Comparison of ENCODE assay signal across 21 cellular contexts in genomic region chr10:110648743-110649651, GRCh38. TPM values are rescaled to one million over a fixed set of nuclear protein-coding genes. Genes with fewer than 3 reads are reported as not detected.
DNase-seq lines count a peak whose midpoint lies in the region; ATAC-seq, FAIRE-seq and TF ChIP-seq lines count a peak whose summit lies in the region.
"Had no signal": no experiment of that assay in that cellular context is flagged by ENCODE, and none has a peak within 500 bp of the region (broad histone marks: within the 10 kb centered on the region; RNA-seq: fewer than 3 reads in every experiment).

No MANE protein-coding gene starts in this region.

- peaks cover 97% of the 10 kb centered on the region for H3K79me2 ChIP-seq in K562 (ENCODE audit: control insufficient read depth, insufficient read depth, low read length)

- in situ Hi-C loops in IMR-90 (cut with MboI; ENCODE audit: low sequenced_read_pairs) (no loop called here), K562 (cut with MboI) (no loop called here)

- TF ChIP-seq POLR2A in IMR-90 (IDR thresholded peaks at IDR 0.05; ENCODE audit: low read depth, low read length) = no peak
- TF ChIP-seq POLR2A in K562 (conservative IDR thresholded peaks at IDR 0.05) = no peak

- POLR2A ChIA-PET in IMR-90 (lab: Charles Lee; ENCODE audit: unreplicated experiment) = no interaction called here
- POLR2A ChIA-PET in K562 (lab: Yijun Ruan, JAX) = interaction anchor here (0.6 to 2.3 kb wide), 7 partner anchors 10 to 144 kb away, joined by 3 to 18 read pairs (median 3); no protein-coding TSS in a partner anchor

- H3K9me3 ChIP-seq in IMR-90 (ENCODE audit: control insufficient read depth, insufficient read depth, low read length) = no peaks in the 10 kb centered on the region
- H3K9me3 ChIP-seq in K562 (replicated peaks; ENCODE audit: control insufficient read depth, insufficient read depth, low read depth, low read length) = no peaks in the 10 kb centered on the region
- H3K9me3 ChIP-seq: left lung had no signal

- no peak for TF ChIP-seq EP300 in K562 (IDR thresholded peaks at IDR 0.05; ENCODE audit: low read length)

- H3K4me1 ChIP-seq in IMR-90 (ENCODE audit: control insufficient read depth, insufficient read depth, low read length) (peaks cover 2% of the 10 kb centered on the region; the same call in 1 of the 2 replicates), K562 (replicated peaks in 1 of 2; ENCODE audit: control insufficient read depth in 2 of 2, insufficient read depth in 2 of 2, low read length in 2 of 2) (peaks cover 11 to 24% of the 10 kb centered on the region in 2 experiments)

- ATAC-seq in IMR-90 (ENCODE audit: low read depth) (no peak), K562 (no peak)
- ATAC-seq: left lung had no signal

- no peak overlapping the region for H3K4ac ChIP-seq in IMR-90 (ENCODE audit: low read depth, low read length)

- CTCF ChIA-PET in IMR-90 (lab: Yijun Ruan, JAX) = interaction anchor here (0.9 to 1.6 kb wide), 5 partner anchors 19 to 244 kb away, joined by 3 to 8 read pairs (median 3); no protein-coding TSS in a partner anchor
- CTCF ChIA-PET in K562 (lab: Yijun Ruan, JAX; ENCODE audit: low intra/inter-chr PET ratio) = no interaction called here

- dilution Hi-C loops in IMR-90 (cut with HindIII; ENCODE audit: low sequenced_read_pairs, unreplicated experiment) = no loop called here

- H2BK120ac ChIP-seq in IMR-90 (ENCODE audit: low read depth, low read length) = no peak overlapping the region

- H3K18ac ChIP-seq in IMR-90 (ENCODE audit: low read depth, low read length) = no peak overlapping the region

- no peak overlapping the region for H3K4me3 ChIP-seq in IMR-90 (ENCODE audit: insufficient read depth, low read depth, low read length)
- H3K4me3 ChIP-seq in K562 = no peak overlapping the region
- H3K4me3 ChIP-seq: left lung had no signal

- H3K56ac ChIP-seq in IMR-90 (ENCODE audit: extremely low read depth, insufficient read depth, low read length) = no peak overlapping the region

- H2AFZ ChIP-seq in IMR-90 (replicated peaks; ENCODE audit: low read length, poor library complexity) (no peak overlapping the region), K562 (ENCODE audit: low read depth, low read length) (no peak overlapping the region)

- H3K9ac ChIP-seq in IMR-90 (ENCODE audit: low read depth, low read length) (no peak overlapping the region), K562 (ENCODE audit: insufficient read depth in 1 of 2, low read depth in 2 of 2, low read length in 2 of 2) (peak overlapping the region in 1 of 2 experiments; percentile 16; a peak in 1 of 4 replicates)

- peak; percentile 32 for DNase-seq in IMR-90
- no peak for DNase-seq in K562 (ENCODE audit: extremely low read depth in 1 of 4, low spot score in 3 of 4)
- DNase-seq in myocyte (ENCODE audit: low read depth) = peak; percentile 50
- DNase-seq in 8988T = no peak
- DNase-seq in stimulated activated naive CD4-positive, alpha-beta T cell treated with Interleukin-2 at 50 U/mL for 16 hours (lab: John Stamatoyannopoulos, UW) = no peak
- DNase-seq in stimulated activated CD8-positive, alpha-beta memory T cell treated with anti-CD3 and anti-CD28 coated beads, Interleukin-4, amount 100 ng/mL, for 48 hours = no peak
- DNase-seq: activated CD4-positive, alpha-beta T cell treated with anti-CD3 and anti-CD28 coated beads, Interleukin-2, amount 10 ng/mL, durations not matched to agents 7 days and 5 days; activated naive CD4-positive, alpha-beta T cell treated with anti-CD3 and anti-CD28 coated beads, Interleukin-2, amount 10 ng/mL, durations not matched to agents 7 days and 5 days; CD8-positive, alpha-beta memory T cell; effector CD4-positive, alpha-beta T cell; GDM1; GOT3; left lung; MM.1S; NCI-H2029; NCI-H510A; posterior cingulate gyrus; SIG-M5; stimulated activated naive CD4-positive, alpha-beta T cell had no signal

- no peak overlapping the region for H4K8ac ChIP-seq in IMR-90 (ENCODE audit: low read depth in 2 of 2, low read length in 2 of 2)

- no peak overlapping the region for H2BK5ac ChIP-seq in IMR-90 (ENCODE audit: low read depth, low read length, poor library complexity, severe bottlenecking)

- peaks cover 27% of the 10 kb centered on the region for H3K27me3 ChIP-seq in IMR-90 (ENCODE audit: control insufficient read depth, insufficient read depth, low read length)
- no peaks in the 10 kb centered on the region for H3K27me3 ChIP-seq in K562 (ENCODE audit: control insufficient read depth in 2 of 2, insufficient read depth in 2 of 2, low read length in 2 of 2)

- H4K20me1 ChIP-seq in IMR-90 (ENCODE audit: insufficient read depth, low read length) (no peaks in the 10 kb centered on the region; the same call in 1 of the 2 replicates), K562 (replicated peaks; ENCODE audit: control insufficient read depth, insufficient read depth, low read length) (no peaks in the 10 kb centered on the region)

- H3K23ac ChIP-seq in IMR-90 (ENCODE audit: low read depth, low read length) = no peak overlapping the region

- no peak overlapping the region for H4K91ac ChIP-seq in IMR-90 (ENCODE audit: insufficient read depth, low read depth, low read length)

- no peak overlapping the region for H2AK5ac ChIP-seq in IMR-90 (ENCODE audit: low read depth, low read length)

- WGBS in IMR-90 (ENCODE audit: extremely low coverage in 2 of 2, insufficient read length in 1 of 2), 2 experiments = no CpG with 5 or more reads among the region's 3 CpGs
- 58% methylated on average over 3 of the region's 3 CpGs for WGBS in K562 (ENCODE audit: insufficient coverage, low coverage, missing lambda C conversion rate)

- H3K4me2 ChIP-seq in IMR-90 (ENCODE audit: low read depth, low read length) = no peak overlapping the region
- peak overlapping the region; percentile 46 for H3K4me2 ChIP-seq in K562 (ENCODE audit: insufficient read depth, low read length)

- no peak overlapping the region for H2AK9ac ChIP-seq in IMR-90 (replicated peaks; ENCODE audit: low read depth, low read length, poor library complexity)

- H4K5ac ChIP-seq in IMR-90 (ENCODE audit: low read depth, low read length) = no peak overlapping the region

- no peak overlapping the region for H2BK15ac ChIP-seq in IMR-90 (ENCODE audit: low read depth, low read length)

- H3K9me1 ChIP-seq in IMR-90 (ENCODE audit: insufficient read depth, low read length) (no peaks in the 10 kb centered on the region), K562 (ENCODE audit: control insufficient read depth, insufficient read depth, low read length) (no peaks in the 10 kb centered on the region)

- TF ChIP-seq CTCF in C4-2B (conservative IDR thresholded peaks at IDR 0.05) (peak; percentile 7; the same call in 1 of the 2 replicates), IMR-90 (conservative IDR thresholded peaks at IDR 0.05; ENCODE audit: low read depth, low read length) (no peak), K562 (IDR thresholded peaks at IDR 0.05 in 2 of 3, conservative IDR thresholded peaks at IDR 0.05 in 1 of 3; ENCODE audit: insufficient read depth in 2 of 3, low read depth in 1 of 3, low read length in 3 of 3) (no peak)

- intact Hi-C loops in IMR-90 (cut with micrococcal nuclease) = no loop called here
- intact Hi-C loops in K562 (cut with micrococcal nuclease) = loop anchor here (5.0 kb wide), 1 partner anchor 223 kb away; the partner anchor contains the start of gene PDCD4

- no peak overlapping the region for H2BK20ac ChIP-seq in IMR-90 (ENCODE audit: low read depth, low read length)

- H3K27ac ChIP-seq in C4-2B (no peak overlapping the region), IMR-90 (ENCODE audit: insufficient read depth, low read length) (no peak overlapping the region), K562 (ENCODE audit: extremely low read depth, low read depth, low read length) (peak overlapping the region; percentile 46; the same call in 2 of the 3 replicates)
- H3K27ac ChIP-seq: left lung had no signal

- TF ChIP-seq RAD21 in IMR-90 (IDR thresholded peaks at IDR 0.05; ENCODE audit: low read length) (no peak), K562 (CRISPR knock-in tag; conservative IDR thresholded peaks at IDR 0.05 in 1 of 2, IDR thresholded peaks at IDR 0.05 in 1 of 2) (no peak)

- BruUV-seq in IMR-90 (replicated peaks; lab: Mats Ljungman, UMichigan) (no TSS peak), K562 (replicated peaks; lab: Mats Ljungman, UMichigan) (no TSS peak)

- H3K79me1 ChIP-seq in IMR-90 (ENCODE audit: low read depth in 1 of 2, low read length in 2 of 2) = no peaks in the 10 kb centered on the region

- H3K14ac ChIP-seq in IMR-90 (replicated peaks; ENCODE audit: low read depth, low read length) = no peak overlapping the region

- FAIRE-seq in K562 (lab: Jason Lieb, UNC) = no peak
- FAIRE-seq: GM12892 had no signal

- H3K36me3 ChIP-seq in IMR-90 (ENCODE audit: control insufficient read depth, insufficient read depth, low read length) (no peaks in the 10 kb centered on the region), K562 (ENCODE audit: control insufficient read depth, insufficient read depth, low read length) (no peaks in the 10 kb centered on the region)
- H3K36me3 ChIP-seq: left lung had no signal

TF ChIP-seq in IMR-90, 13 proteins besides CTCF, POLR2A, EP300 and RAD21 (continues in another document):
- TF ChIP-seq NFE2L2 (IDR thresholded peaks at IDR 0.05; ENCODE audit: low read depth, low read length) = no peak

RNA-seq across cellular contexts. Expression of gene RBM20, which starts 4.9 kb away (rescaled TPM):
- total RNA-seq in IMR-90 (2012; rRNA removed) = under 0.01 TPM in 2 replicates
- 0.09 and 0.15 TPM in 2 replicates for polyA plus RNA-seq in IMR-90 (2012; rRNA removed)
- 0.03 and 0.04 TPM in 2 replicates for polyA plus RNA-seq in IMR-90 (2012; cell fraction: cytosol; rRNA removed)
- polyA plus RNA-seq in IMR-90 (2012; cell fraction: nucleus; rRNA removed; ENCODE audit: low replicate concordance) = 0.05 and 0.39 TPM in 2 replicates
- total RNA-seq in K562 (2011; cell fraction: chromatin; rRNA removed; ENCODE audit: low replicate concordance) = 20.1 and 23.9 TPM in 2 replicates
- 9.9 and 13.2 TPM in 2 replicates for total RNA-seq in K562 (2011; cell fraction: nucleolus; rRNA removed)
- 17.7 and 34.0 TPM in 2 replicates for total RNA-seq in K562 (2011; cell fraction: nucleoplasm; rRNA removed)
- total RNA-seq in K562 (2014; rRNA removed) = 2.7 and 3.0 TPM in 2 replicates
- total RNA-seq in K562 (2014; rRNA removed; fragmentation: Illumina TruSeq; extraction: Trizol) = 3.2 TPM in 2 replicates
- 3.2 and 3.4 TPM in 2 replicates for total RNA-seq in K562 (2015; rRNA removed; fragmentation: Illumina TruSeq; extraction: Trizol)
- total RNA-seq in K562 (2021) = 4.6 and 5.7 TPM in 2 replicates
- polyA plus RNA-seq in K562 (2011; rRNA removed) = 2.6 and 3.1 TPM in 2 replicates
- 1.3 and 1.9 TPM in 2 replicates for polyA plus RNA-seq in K562 (2011; cell fraction: cytosol; rRNA removed)
- 9.8 and 13.1 TPM in 2 replicates for polyA plus RNA-seq in K562 (2011; cell fraction: nucleus; rRNA removed)
- polyA plus RNA-seq in K562 (2012) = 2.8 and 4.2 TPM in 2 replicates
- 4.6 and 4.8 TPM in 2 replicates for polyA plus RNA-seq in K562 (2014; fragmentation: Illumina TruSeq; extraction: Trizol)
- under 1 TPM; 0.63 to 0.68 TPM for polyA plus RNA-seq in K562 (2014; fragmentation: Nextera tagmentation; extraction: Ambion mirVana)
- polyA plus RNA-seq in K562 (2014; rRNA removed) = 3.7 and 4.7 TPM in 2 replicates
- 3.5 and 4.8 TPM in 2 replicates for polyA minus RNA-seq in K562 (2011; rRNA and poly(A)+ RNA removed)
- 2.2 and 3.1 TPM in 2 replicates for polyA minus RNA-seq in K562 (2011; cell fraction: cytosol; rRNA and poly(A)+ RNA removed)
- polyA minus RNA-seq in K562 (2011; cell fraction: nucleus; rRNA and poly(A)+ RNA removed) = 6.5 and 9.7 TPM in 2 replicates
- 2.6 and 3.0 TPM in 2 replicates for total RNA-seq in myocyte
- 2.0 TPM for polyA plus RNA-seq in myocyte (2012)
- total RNA-seq: activated CD4-positive, alpha-beta T cell treated with anti-CD3 and anti-CD28 coated beads, Interleukin-2, amount 10 ng/mL, durations not matched to agents 7 days and 5 days had no signal
- polyA plus RNA-seq: CD8-positive, alpha-beta memory T cell had no signal

Comparison
In these comparisons a context has a peak if more than half of its experiments do, and no peak if none do; other contexts are left out.
1. DNase-seq: peak in IMR-90 (single experiment) and myocyte (single experiment); none in K562 (0 of 4), 8988T (single experiment), stimulated activated naive CD4-positive, alpha-beta T cell treated with Interleukin-2 at 50 U/mL for 16 hours (single experiment) and stimulated activated CD8-positive, alpha-beta memory T cell treated with anti-CD3 and anti-CD28 coated beads, Interleukin-4, amount 100 ng/mL, for 48 hours (single experiment).